ENCODE assay signal across 12 cellular contexts in genomic region chr2:101204400-101205095, GRCh38. TPM values are rescaled to one million over a fixed set of nuclear protein-coding genes. Genes with fewer than 3 reads are reported as not detected.
DNase-seq lines count a peak whose midpoint lies in the region; ATAC-seq and TF ChIP-seq lines count a peak whose summit lies in the region.
"Had no signal": no experiment of that assay in that cellular context is flagged by ENCODE, and none has a peak within 500 bp of the region (broad histone marks: within the 10 kb centered on the region; RNA-seq: fewer than 3 reads in every experiment).

No MANE protein-coding gene starts in this region.

- no peaks in the 10 kb centered on the region for H3K9me3 ChIP-seq in BE2C
- H3K9me3 ChIP-seq: thyroid gland had no signal

- no peak overlapping the region for H3K4me3 ChIP-seq in BE2C (ENCODE audit: low read depth, low read length)
- H3K4me3 ChIP-seq in fibroblast of villous mesenchyme (ENCODE audit: low read depth, low read length) = no peak overlapping the region
- H3K4me3 ChIP-seq: thyroid gland had no signal

- TF ChIP-seq CTCF in BE2C (IDR thresholded peaks at IDR 0.05; ENCODE audit: low read depth, low read length) = peak; percentile 22
- TF ChIP-seq CTCF in fibroblast of villous mesenchyme (IDR thresholded peaks at IDR 0.05; ENCODE audit: insufficient read depth, low read depth, low read length) = peak; percentile 27

- H3K36me3 ChIP-seq in BE2C = no peaks in the 10 kb centered on the region
- H3K36me3 ChIP-seq: thyroid gland had no signal

- no peaks in the 10 kb centered on the region for H3K4me1 ChIP-seq in BE2C
- H3K4me1 ChIP-seq: thyroid gland had no signal

- in situ Hi-C loops in SK-MEL-5 (cut with HindIII; ENCODE audit: low pct_unique_long_range_greater_than_20kb, low sequenced_read_pairs) = no loop called here

- ATAC-seq in GM21447 (IDR thresholded peaks at IDR 0.05; ENCODE audit: unreplicated experiment) (no peak), GM21526 (IDR thresholded peaks at IDR 0.05; ENCODE audit: low FRiP score, unreplicated experiment) (no peak), GM19023 (IDR thresholded peaks at IDR 0.05; ENCODE audit: unreplicated experiment) (no peak)

- DNase-seq in BE2C (no peak), GM03348 (ENCODE audit: low spot score) (peak; percentile 31), SK-MEL-5 (ENCODE audit: low read depth, low spot score) (peak; percentile 30), fibroblast of villous mesenchyme (ENCODE audit: low read depth) (no peak), AG20443 (ENCODE audit: low spot score) (no peak)
- DNase-seq: activated CD8-positive, alpha-beta memory T cell treated with anti-CD3 and anti-CD28 coated beads, Interleukin-2, amount 50 U/mL, for 4 hours; cortex of kidney; stimulated activated CD4-positive, alpha-beta T cell treated with anti-CD3 and anti-CD28 coated beads, Interleukin-4, amount 100 ng/mL, for 1 hour; thyroid gland had no signal

- H3K27me3 ChIP-seq in BE2C = no peaks in the 10 kb centered on the region
- H3K27me3 ChIP-seq: thyroid gland had no signal

RNA-seq across cellular contexts. Expression of gene CNOT11, which starts 48.1 kb away (rescaled TPM):
- polyA plus RNA-seq in BE2C (2012; ENCODE audit: insufficient read depth, insufficient read length, low read depth) = 17.6 TPM
- 55.1 and 60.3 TPM in 2 replicates for total RNA-seq in SK-MEL-5 (2014; rRNA removed; shearing (Covaris generic))
- 60.1 and 61.7 TPM in 2 replicates for polyA plus RNA-seq in SK-MEL-5 (2015; cell fraction: cytosol; rRNA removed)
- polyA plus RNA-seq in SK-MEL-5 (2015; cell fraction: nucleus; rRNA removed) = 69.7 and 91.1 TPM in 2 replicates
- 39.0 and 51.0 TPM in 2 replicates for total RNA-seq in fibroblast of villous mesenchyme

RNA-seq across cellular contexts. Expression of gene TBC1D8, which starts 53.4 kb away (rescaled TPM):
- polyA plus RNA-seq in BE2C (2012; ENCODE audit: insufficient read depth, insufficient read length, low read depth) = 14.0 TPM
- total RNA-seq in SK-MEL-5 (2014; rRNA removed; shearing (Covaris generic)) = 16.2 and 16.9 TPM in 2 replicates
- 22.4 and 33.0 TPM in 2 replicates for polyA plus RNA-seq in SK-MEL-5 (2015; cell fraction: cytosol; rRNA removed)
- 128 and 212 TPM in 2 replicates for polyA plus RNA-seq in SK-MEL-5 (2015; cell fraction: nucleus; rRNA removed)
- 10.6 and 13.4 TPM in 2 replicates for total RNA-seq in fibroblast of villous mesenchyme

Comparison
In these comparisons a context has a peak if more than half of its experiments do, and no peak if none do; other contexts are left out.
1. DNase-seq: peak in GM03348 (single experiment) and SK-MEL-5 (single experiment); none in BE2C (single experiment), fibroblast of villous mesenchyme (single experiment) and AG20443 (single experiment).